Comparison of ENCODE assay signal across 19 cellular contexts in genomic region chr4:5276475-5277045, GRCh38.
"Had no signal": no experiment of that assay in that cellular context is flagged by ENCODE, and none has a peak within 500 bp of the region (broad histone marks: within the 10 kb centered on the region; RNA-seq: fewer than 3 reads in every experiment).

No MANE protein-coding gene starts in this region.

- H3K4me1 Mint-ChIP-seq: naive thymus-derived CD8-positive, alpha-beta T cell had no signal

- H3K27me3 Mint-ChIP-seq: stimulated activated naive B cell treated with anti-CD40 and anti-IgM and Interleukin-4, amounts not matched to agents 10 μg/mL and 1 μg/mL and 100 μg/mL, for 72 hours; stimulated activated naive CD8-positive, alpha-beta T cell treated with anti-CD3 and anti-CD28 coated beads, Interleukin-15, amount 100 ng/mL, for 72 hours had no signal

- H3K27me3 ChIP-seq: gastroesophageal sphincter, sigmoid colon, testis, tibial nerve, upper lobe of right lung, vagina had no signal

- H3K9me3 ChIP-seq: gastroesophageal sphincter, mucosa of descending colon, sigmoid colon, testis, tibial nerve, upper lobe of right lung, vagina had no signal

- H3K4me3 Mint-ChIP-seq: naive thymus-derived CD8-positive, alpha-beta T cell; neural crest cell; stimulated activated naive B cell treated with anti-CD40 and anti-IgM and Interleukin-4, amounts not matched to agents 10 μg/mL and 1 μg/mL and 100 μg/mL, for 72 hours; stimulated activated naive CD8-positive, alpha-beta T cell treated with anti-CD3 and anti-CD28 coated beads, Interleukin-15, amount 100 ng/mL, for 72 hours had no signal

- H3K4me1 ChIP-seq: gastroesophageal sphincter, sigmoid colon, testis, upper lobe of right lung, vagina had no signal

- H3K36me3 Mint-ChIP-seq: naive thymus-derived CD8-positive, alpha-beta T cell; stimulated activated naive B cell treated with anti-CD40 and anti-IgM and Interleukin-4, amounts not matched to agents 10 μg/mL and 1 μg/mL and 100 μg/mL, for 72 hours had no signal

- DNase-seq: dermis blood vessel endothelial cell; glutamatergic neuron; islet precursor cell; mammary epithelial cell; mucosa of descending colon; naive thymus-derived CD8-positive, alpha-beta T cell; posterior cingulate gyrus; sigmoid colon; stimulated activated CD4-positive, alpha-beta T cell treated with anti-CD3 and anti-CD28 coated beads, Interleukin-2, amount 100 ng/mL, for 24 hours; stimulated activated CD4-positive, alpha-beta T cell treated with anti-CD3 and anti-CD28 coated beads, Interleukin-4, amount 100 ng/mL, for 4 hours; stimulated activated naive B cell treated with anti-CD40 and anti-IgM and Interleukin-4, amounts not matched to agents 10 μg/mL and 1 μg/mL and 100 μg/mL, for 72 hours; stimulated activated naive CD8-positive, alpha-beta T cell treated with anti-CD3 and anti-CD28 coated beads, Interleukin-15, amount 100 ng/mL, for 72 hours; testis; upper lobe of right lung had no signal

- H3K36me3 ChIP-seq: gastroesophageal sphincter, sigmoid colon, tibial nerve, upper lobe of right lung, vagina had no signal

- H3K27ac ChIP-seq: gastroesophageal sphincter, sigmoid colon, skin epidermis, testis, tibial nerve, upper lobe of right lung, vagina had no signal

- H3K27ac Mint-ChIP-seq: stimulated activated naive B cell treated with anti-CD40 and anti-IgM and Interleukin-4, amounts not matched to agents 10 μg/mL and 1 μg/mL and 100 μg/mL, for 72 hours; stimulated activated naive CD8-positive, alpha-beta T cell treated with anti-CD3 and anti-CD28 coated beads, Interleukin-15, amount 100 ng/mL, for 72 hours had no signal

- H3K4me3 ChIP-seq: gastroesophageal sphincter, mucosa of descending colon, sigmoid colon, skin epidermis, testis, tibial nerve, upper lobe of right lung, vagina had no signal
